ENCODE assay signal across 8 cellular contexts in genomic region chr13:45807520-45808099, GRCh38. TPM values are rescaled to one million over a fixed set of nuclear protein-coding genes. Genes with fewer than 3 reads are reported as not detected.
A peak's percentile ranks its signal among the peaks of the same experiment; 100 is the strongest.
DNase-seq lines count a peak whose midpoint lies in the region; ATAC-seq, FAIRE-seq and TF ChIP-seq lines count a peak whose summit lies in the region.

No MANE protein-coding gene starts in this region.

- H2BK15ac ChIP-seq in H9 (ENCODE audit: low read depth, low read length) = no peak overlapping the region

- no peaks in the 10 kb centered on the region for H3K79me1 ChIP-seq in H9 (ENCODE audit: insufficient read depth, low read depth, low read length, poor library complexity, severe bottlenecking)

- H3K18ac ChIP-seq in H9 (ENCODE audit: insufficient read length, low read depth, low read length) = no peak overlapping the region

- H3K23ac ChIP-seq in H9 (ENCODE audit: insufficient read length, low read depth, low read length) = no peak overlapping the region

- H3K79me2 ChIP-seq in H9 (ENCODE audit: insufficient read depth, low read length) (no peaks in the 10 kb centered on the region), astrocyte (ENCODE audit: insufficient read depth, low read length) (no peaks in the 10 kb centered on the region)

- H3K4me1 Mint-ChIP-seq in H9 (peaks cover 1 to 3% of the 10 kb centered on the region in 2 experiments; a peak in 2 of 4 replicates), astrocyte (ENCODE audit: low read depth, unreplicated experiment) (no peaks in the 10 kb centered on the region)

- H3K4ac ChIP-seq in H9 (ENCODE audit: low read depth, low read length) = no peak overlapping the region

- no peak overlapping the region for H4K91ac ChIP-seq in H9 (ENCODE audit: insufficient read length, low read depth, low read length)

- H4K8ac ChIP-seq in H9 (replicated peaks; ENCODE audit: insufficient read length, low read depth, low read length) = no peak overlapping the region

- TF ChIP-seq CTCF in H9 (conservative IDR thresholded peaks at IDR 0.05) (peak; percentile 75), astrocyte (IDR thresholded peaks at IDR 0.05; ENCODE audit: insufficient read depth, low read depth, low read length) (peak; percentile 31), stomach (IDR thresholded peaks at IDR 0.05) (peak in 4 of 7 experiments; percentile 15 to 55 (median 28))

- H3K27ac Mint-ChIP-seq in H9 (no peak overlapping the region), astrocyte (ENCODE audit: unreplicated experiment) (no peak overlapping the region)

- H2BK12ac ChIP-seq in H9 (ENCODE audit: insufficient read length, low read depth, low read length) = no peak overlapping the region

- H3K36me3 ChIP-seq in astrocyte (ENCODE audit: insufficient read depth, low read length) = no peaks in the 10 kb centered on the region
- H3K36me3 ChIP-seq in stomach = no peaks in the 10 kb centered on the region

- H3K27me3 Mint-ChIP-seq in H9 (ENCODE audit: low read depth) (peaks cover 2% of the 10 kb centered on the region; the same call in 1 of the 2 replicates), astrocyte (ENCODE audit: low read depth, unreplicated experiment) (peaks cover 3% of the 10 kb centered on the region)

- H3K27me3 ChIP-seq in H9 (ENCODE audit: insufficient read depth, low read length) = no peaks in the 10 kb centered on the region
- H3K27me3 ChIP-seq in astrocyte (ENCODE audit: insufficient read depth, low read length) = no peaks in the 10 kb centered on the region
- H3K27me3 ChIP-seq in stomach = no peaks in the 10 kb centered on the region

- no CpG with 5 or more reads among the region's 3 CpGs for WGBS in H9 (ENCODE audit: extremely low coverage, insufficient read length, low lambda C conversion rate)
- 19 to 52% (median 42%) methylated on average over 3 of the region's 3 CpGs for WGBS in stomach, 5 donors

- H4K5ac ChIP-seq in H9 (ENCODE audit: insufficient read length, low read depth, low read length) = no peak overlapping the region

- no peak for TF ChIP-seq POLR2A in stomach (IDR thresholded peaks at IDR 0.05)

- H3K4me2 ChIP-seq in H9 (ENCODE audit: insufficient read depth, insufficient read length, low read length) = no peak overlapping the region
- no peak overlapping the region for H3K4me2 ChIP-seq in astrocyte (ENCODE audit: low read length)

- no peak for TF ChIP-seq EP300 in stomach (IDR thresholded peaks at IDR 0.05)

- H3K9me3 ChIP-seq in H9 (ENCODE audit: control insufficient read depth, low read depth, low read length) = no peaks in the 10 kb centered on the region
- H3K9me3 ChIP-seq in astrocyte (ENCODE audit: insufficient read depth, low read depth, low read length) = no peaks in the 10 kb centered on the region
- peaks cover 0 to 3% (median 0%) of the 10 kb centered on the region in 4 donors for H3K9me3 ChIP-seq in stomach

- H4K20me1 ChIP-seq in H9 (ENCODE audit: control insufficient read depth, insufficient read depth, insufficient read length) (no peaks in the 10 kb centered on the region), astrocyte (ENCODE audit: insufficient read depth, low read length) (no peaks in the 10 kb centered on the region)

- ATAC-seq in GM19324 (IDR thresholded peaks at IDR 0.05; ENCODE audit: low FRiP score, unreplicated experiment) = no peak

- H2AK5ac ChIP-seq in H9 (ENCODE audit: insufficient read length, low read length) = no peak overlapping the region

- peak; percentile 80 for FAIRE-seq in astrocyte (lab: Jason Lieb, UNC)

- H2BK5ac ChIP-seq in H9 (ENCODE audit: insufficient read length, low read length) = no peak overlapping the region

- H3K23me2 ChIP-seq in H9 (ENCODE audit: insufficient read length, low read depth, low read length, poor library complexity, severe bottlenecking) = no peaks in the 10 kb centered on the region

- DNase-seq in CMK (ENCODE audit: low read depth) (peak; percentile 3), H9 (peak; percentile 55), NCI-H748 (lab: John Stamatoyannopoulos, UW; ENCODE audit: unreplicated experiment) (peak; percentile 71), astrocyte (ENCODE audit: low read depth) (peak; percentile 24), iPS DF 19.7 (ENCODE audit: low read depth, low spot score) (peak; percentile 42), stomach (peak; percentile 33), germinal center (ENCODE audit: low spot score) (no peak)

- intact Hi-C loops in stomach (cut with DNase I; ENCODE audit: low total_unique reads) = no loop called here

- no peak overlapping the region for H3T11ph ChIP-seq in H9 (ENCODE audit: low read length)

- H3K27ac ChIP-seq in H9 (ENCODE audit: insufficient read length, low read depth, low read length) = no peak overlapping the region
- no peak overlapping the region for H3K27ac ChIP-seq in astrocyte (ENCODE audit: low read depth, low read length)
- no peak overlapping the region for H3K27ac ChIP-seq in stomach

- H3K56ac ChIP-seq in H9 (ENCODE audit: insufficient read length, low read depth, low read length) = no peak overlapping the region

- H3K36me3 Mint-ChIP-seq in H9 (ENCODE audit: insufficient read depth in 1 of 3, low read depth in 3 of 3) (no peaks in the 10 kb centered on the region), astrocyte (ENCODE audit: low read depth, unreplicated experiment) (peaks cover 1% of the 10 kb centered on the region)

- H3K4me1 ChIP-seq in H9 (ENCODE audit: insufficient read depth, low read length) = no peaks in the 10 kb centered on the region
- no peaks in the 10 kb centered on the region for H3K4me1 ChIP-seq in astrocyte (ENCODE audit: insufficient read depth, low read length)
- H3K4me1 ChIP-seq in stomach = no peaks in the 10 kb centered on the region

- H2BK120ac ChIP-seq in H9 (ENCODE audit: low read depth, low read length, poor library complexity, severe bottlenecking) = no peak overlapping the region

- H3K14ac ChIP-seq in H9 (ENCODE audit: insufficient read depth, low read length) = no peak overlapping the region

- H2AFZ ChIP-seq in H9 (ENCODE audit: low read length) = no peak overlapping the region
- no peak overlapping the region for H2AFZ ChIP-seq in astrocyte (ENCODE audit: low read depth, low read length)

- no peak overlapping the region for H3K4me3 Mint-ChIP-seq in H9
- H3K4me3 Mint-ChIP-seq in astrocyte (ENCODE audit: unreplicated experiment) = no peak overlapping the region

- H2BK20ac ChIP-seq in H9 (ENCODE audit: low read depth, low read length, poor library complexity, severe bottlenecking) = no peak overlapping the region

- no peak overlapping the region for H3K4me3 ChIP-seq in astrocyte (ENCODE audit: insufficient read depth, low read depth, low read length)
- no peak overlapping the region for H3K4me3 ChIP-seq in stomach

- H3K9me3 Mint-ChIP-seq in H9 (peaks cover 3 to 4% of the 10 kb centered on the region in 2 experiments; a peak in 2 of 5 replicates), astrocyte (ENCODE audit: unreplicated experiment) (no peaks in the 10 kb centered on the region)

- H3K9ac ChIP-seq in H9 (ENCODE audit: extremely low read depth, insufficient read length, low read length) (no peak overlapping the region), astrocyte (ENCODE audit: low read length) (no peak overlapping the region)

RNA-seq across cellular contexts. Expression of gene SIAH3, which starts 43.9 kb away (rescaled TPM):
- total RNA-seq in H9 (2021) (not detected in 2 replicates), astrocyte (0.07 TPM in 1 of 2 replicates, not detected in the other), stomach (under 1 TPM in 1 of 5 donors, not detected in 4; 0.55 TPM)
- not detected for polyA plus RNA-seq in stomach
